ENCODE assay signal across 9 cellular contexts in the genomic region with DNA sequence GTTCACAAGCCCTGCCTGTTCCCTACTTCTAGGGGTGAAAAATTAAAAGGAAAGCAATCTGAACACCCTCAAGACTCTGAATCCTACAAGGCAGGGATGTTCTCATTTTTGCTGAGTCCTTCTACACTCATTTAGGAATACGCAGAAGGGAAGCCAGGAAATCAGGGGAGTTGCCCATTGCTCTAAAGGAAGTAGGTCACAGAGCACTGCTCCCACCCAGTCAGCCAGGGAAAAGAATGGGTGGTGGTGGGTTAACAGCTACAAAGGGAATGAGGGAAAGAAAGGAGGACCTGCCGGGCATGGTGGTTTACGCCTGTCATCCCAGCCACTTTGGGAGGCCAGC. TPM values are rescaled to one million over a fixed set of nuclear protein-coding genes. Genes with fewer than 3 reads are reported as not detected.
DNase-seq lines count a peak whose midpoint lies in the region; ATAC-seq, FAIRE-seq and TF ChIP-seq lines count a peak whose summit lies in the region.
"Had no signal": no experiment of that assay in that cellular context is flagged by ENCODE, and none has a peak within 500 bp of the region (broad histone marks: within the 10 kb centered on the region; RNA-seq: fewer than 3 reads in every experiment).

No MANE protein-coding gene starts in this region.

- ATAC-seq in HG02973 (IDR thresholded peaks at IDR 0.05; ENCODE audit: unreplicated experiment) (no peak), left lobe of liver (no peak), sciatic nerve (no peak)

- TF ChIP-seq POLR2A in GM12891 (IDR thresholded peaks at IDR 0.05; ENCODE audit: low read depth, low read length), result no peak

- in situ Hi-C loops in ACHN (cut with HindIII; ENCODE audit: low pct_ligation_motif_present, low pct_unique_long_range_greater_than_20kb, low sequenced_read_pairs), result no loop called here

- peak overlapping the region; percentile 95 for H3K27ac ChIP-seq in RWPE1
- peak overlapping the region; percentile 92 for H3K27ac ChIP-seq in osteoblast (ENCODE audit: low read depth, low read length)

- no peaks in the 10 kb centered on the region for H3K27me3 ChIP-seq in osteoblast (ENCODE audit: insufficient read depth, low read length)

- H3K36me3 ChIP-seq in osteoblast (ENCODE audit: insufficient read depth, low read length), result no peaks in the 10 kb centered on the region

- peak overlapping the region; percentile 1 for H3K4me3 ChIP-seq in osteoblast (ENCODE audit: insufficient read depth, low read length)

- no peak for TF ChIP-seq CTCF in RWPE1 (conservative IDR thresholded peaks at IDR 0.05; ENCODE audit: low read depth)
- TF ChIP-seq CTCF in osteoblast (IDR thresholded peaks at IDR 0.05; ENCODE audit: extremely low read depth, low read depth, low read length), result no peak

- CTCF ChIA-PET in RWPE1 (lab: Yijun Ruan, JAX), result interaction anchor here (0.9 to 1.4 kb wide), 3 partner anchors 52 to 72 kb away, joined by 3 to 5 read pairs (median 4); no protein-coding TSS in a partner anchor

- H3K4me2 ChIP-seq in osteoblast (ENCODE audit: insufficient read depth, low read length), result peak overlapping the region; percentile 82

- peak overlapping the region; percentile 65 for H2AFZ ChIP-seq in osteoblast (ENCODE audit: low read length)

- POLR2A ChIA-PET in RWPE1 (lab: Yijun Ruan, JAX; ENCODE audit: low non-redundant PET), result interaction anchor here (0.6 kb wide), 1 partner anchor 19 kb away, joined by 5 read pairs; no protein-coding TSS in a partner anchor

- peaks cover 6% of the 10 kb centered on the region for H4K20me1 ChIP-seq in osteoblast (ENCODE audit: insufficient read depth, low read length)

- FAIRE-seq in GM12891 (lab: Jason Lieb, UNC), result no peak

- H3K79me2 ChIP-seq in osteoblast (ENCODE audit: insufficient read depth, low read length), result peaks cover 29% of the 10 kb centered on the region

- intact Hi-C loops in sciatic nerve (cut with DNase I), result loop anchor here (5.0 kb wide), 1 partner anchor 74 kb away; no protein-coding TSS in a partner anchor

- H3K9me3 ChIP-seq in osteoblast (ENCODE audit: low read depth, low read length), result no peaks in the 10 kb centered on the region

- DNase-seq in ACHN, result peak; percentile 32
- DNase-seq in RWPE1 (ENCODE audit: low spot score), result no peak
- DNase-seq in fibroblast of gingiva (ENCODE audit: low read depth), result peak; percentile 39
- DNase-seq in osteoblast (ENCODE audit: insufficient read length, low spot score, missing footprints), result no peak
- DNase-seq in left lobe of liver (ENCODE audit: low spot score), result no peak
- DNase-seq in GM12891 (ENCODE audit: insufficient read length, low spot score), result no peak
- DNase-seq in sciatic nerve (ENCODE audit: low spot score), result no peak
- DNase-seq: CD4-positive, CD25-positive, alpha-beta regulatory T cell had no signal

- H3K4me1 ChIP-seq in osteoblast (ENCODE audit: insufficient read depth, low read length), result peaks cover 45% of the 10 kb centered on the region

TF ChIP-seq in GM12891, 5 proteins besides CTCF, POLR2A, EP300 and RAD21:
- TF ChIP-seq TAF1 (IDR thresholded peaks at IDR 0.05; ENCODE audit: low read depth, low read length) (no peak), PAX5 (IDR thresholded peaks at IDR 0.05; ENCODE audit: insufficient read depth, low read length, severe bottlenecking) (no peak), POLR2AphosphoS5 (IDR thresholded peaks at IDR 0.05; ENCODE audit: low read depth, low read length) (no peak), SPI1 (IDR thresholded peaks at IDR 0.05; ENCODE audit: low read depth, low read length) (no peak), POU2F2 (IDR thresholded peaks at IDR 0.05; ENCODE audit: low read depth, low read length) (no peak)

RNA-seq across cellular contexts. Expression of a gene that starts 2.4 kb away (rescaled TPM):
- total RNA-seq in osteoblast (29.5 and 32.2 TPM in 2 replicates), left lobe of liver (4.5 TPM), sciatic nerve (63.4 TPM)
- polyA plus RNA-seq in GM12891 (2012; ENCODE audit: low read depth, missing spikeins), result 1.6 TPM

Comparison
In these comparisons a context has a peak if more than half of its experiments do, and no peak if none do; other contexts are left out.
1. DNase-seq: peak in ACHN (single experiment) and fibroblast of gingiva (single experiment); none in RWPE1 (single experiment), osteoblast (single experiment), left lobe of liver (single experiment), GM12891 (single experiment) and sciatic nerve (single experiment).